Comparison of ENCODE assay signal across 36 cellular contexts in genomic region chr18:45142868-45143267, GRCh38.
"Had no signal": no experiment of that assay in that cellular context is flagged by ENCODE, and none has a peak within 500 bp of the region (broad histone marks: within the 10 kb centered on the region; RNA-seq: fewer than 3 reads in every experiment).

No MANE protein-coding gene starts in this region.

- H3K9me3 Mint-ChIP-seq: activated CD4-positive, alpha-beta memory T cell treated with anti-CD3 and anti-CD28 coated beads for 36 hours; activated CD4-positive, alpha-beta T cell treated with anti-CD3 and anti-CD28 coated beads, Interleukin-2, amount 10 ng/mL, durations not matched to agents 24 days and 14 days; activated CD8-positive, alpha-beta T cell treated with anti-CD3 and anti-CD28 coated beads for 36 hours; activated T-helper 1 cell treated with anti-CD3 and anti-CD28 coated beads, Interleukin-12 subunit alpha, Interleukin-12 subunit beta, Interleukin-2, Interleukin-4 antibody, amounts not matched to agents 30 ng/mL and 10 ng/mL and 1 ng/mL, durations not matched to agents 14 hours and 24 hours and 36 hours; activated T-helper 17 cell treated with anti-CD3 and anti-CD28 coated beads, Interleukin-2, amount 50 U/mL, for 72 hours; central memory CD8-positive, alpha-beta T cell; T-helper 1 cell treated with Interleukin-12 subunit alpha and Interleukin-12 subunit beta and Interleukin-4 antibody, amounts not matched to agents 30 μg/mL and 1 μg/mL, for 36 hours; T-helper 2 cell treated with Interferon-gamma antibody and Interleukin-4, amounts not matched to agents 5 μg/mL and 100 μg/mL, for 36 hours had no signal

- H3K9me3 ChIP-seq: ascending aorta had no signal

- H3K27ac Mint-ChIP-seq: activated B cell treated with CpG ODN at 0.5 μM for 24 hours; activated CD4-positive, alpha-beta memory T cell treated with anti-CD3 and anti-CD28 coated beads for 36 hours; activated CD4-positive, alpha-beta T cell treated with anti-CD3 and anti-CD28 coated beads, Interleukin-2, amount 10 ng/mL, durations not matched to agents 24 days and 14 days; activated CD8-positive, alpha-beta T cell treated with anti-CD3 and anti-CD28 coated beads for 36 hours; activated naive CD4-positive, alpha-beta T cell treated with anti-CD3 and anti-CD28 coated beads for 36 hours; activated naive CD4-positive, alpha-beta T cell treated with anti-CD3 and anti-CD28 coated beads, Interleukin-2, amount 50 U/mL, for 72 hours; activated naive CD8-positive, alpha-beta T cell treated with anti-CD3 and anti-CD28 coated beads for 36 hours; activated T-cell treated with anti-CD3 and anti-CD28 coated beads, Interleukin-2, amount 50 U/mL, for 72 hours; activated T-helper 1 cell treated with anti-CD3 and anti-CD28 coated beads, Interleukin-12 subunit alpha, Interleukin-12 subunit beta, Interleukin-2, Interleukin-4 antibody, amounts not matched to agents 30 ng/mL and 10 ng/mL and 1 ng/mL, durations not matched to agents 14 hours and 24 hours and 36 hours; activated T-helper 17 cell treated with anti-CD3 and anti-CD28 coated beads, Interleukin-2, amount 50 U/mL, for 72 hours; brain; T-helper 1 cell treated with Interleukin-12 subunit alpha and Interleukin-12 subunit beta and Interleukin-4 antibody, amounts not matched to agents 30 μg/mL and 1 μg/mL, for 36 hours; T-helper 2 cell treated with Interferon-gamma antibody and Interleukin-4, amounts not matched to agents 5 μg/mL and 100 μg/mL, for 36 hours had no signal

- H3K36me3 Mint-ChIP-seq: activated CD4-positive, alpha-beta memory T cell treated with anti-CD3 and anti-CD28 coated beads for 36 hours; activated naive CD4-positive, alpha-beta T cell treated with anti-CD3 and anti-CD28 coated beads, Interleukin-2, amount 50 U/mL, for 72 hours; activated naive CD8-positive, alpha-beta T cell treated with anti-CD3 and anti-CD28 coated beads for 36 hours had no signal

- ATAC-seq: activated CD8-positive, alpha-beta T cell treated with anti-CD3 and anti-CD28 coated beads for 36 hours; activated naive CD4-positive, alpha-beta T cell treated with anti-CD3 and anti-CD28 coated beads, Interleukin-2, amount 50 U/mL, for 72 hours; activated T-cell treated with anti-CD3 and anti-CD28 coated beads, Interleukin-2, amount 50 U/mL, for 4 hours; activated T-cell treated with anti-CD3 and anti-CD28 coated beads, Interleukin-2, amount 50 U/mL, for 72 hours; activated T-helper 17 cell treated with anti-CD3 and anti-CD28 coated beads, Interleukin-2, amount 50 U/mL, for 72 hours had no signal

- H3K4me1 Mint-ChIP-seq: activated CD4-positive, alpha-beta T cell treated with anti-CD3 and anti-CD28 coated beads, Interleukin-2, amount 10 ng/mL, durations not matched to agents 24 days and 14 days; activated naive CD8-positive, alpha-beta T cell treated with anti-CD3 and anti-CD28 coated beads for 36 hours; activated T-helper 17 cell treated with anti-CD3 and anti-CD28 coated beads, Interleukin-2, amount 50 U/mL, for 72 hours; brain had no signal

- H3K27ac ChIP-seq: adrenal gland, ascending aorta, cardiac muscle cell, VCaP had no signal

- H3K4me1 ChIP-seq: adrenal gland, ascending aorta had no signal

- DNase-seq: activated B cell treated with CpG ODN at 0.5 μM for 24 hours; activated CD4-positive, alpha-beta memory T cell treated with anti-CD3 and anti-CD28 coated beads for 36 hours; activated CD4-positive, alpha-beta T cell treated with anti-CD3 and anti-CD28 coated beads for 4 hours; activated CD4-positive, alpha-beta T cell treated with anti-CD3 and anti-CD28 coated beads, Interleukin-2, amount 10 ng/mL, durations not matched to agents 24 days and 14 days; activated CD4-positive, alpha-beta T cell treated with anti-CD3 and anti-CD28 coated beads, Interleukin-2, amount 50 U/mL, for 1 hour; activated CD4-positive, alpha-beta T cell treated with anti-CD3 and anti-CD28 coated beads, Interleukin-2, amount 50 U/mL, for 4 hours; activated CD4-positive, CD25-positive, alpha-beta regulatory T cell treated with anti-CD3 and anti-CD28 coated beads, Interleukin-2, amount 50 U/mL, for 72 hours; activated CD8-positive, alpha-beta memory T cell treated with anti-CD3 and anti-CD28 coated beads, Interleukin-2, amount 50 U/mL, for 4 hours; activated CD8-positive, alpha-beta T cell treated with anti-CD3 and anti-CD28 coated beads for 36 hours; activated effector memory CD4-positive, alpha-beta T cell treated with anti-CD3 and anti-CD28 coated beads, Interleukin-2, amount 50 U/mL, for 16 hours; activated gamma-delta T cell treated with Interleukin-2 at 50 U/mL for 16 hours; activated naive CD4-positive, alpha-beta T cell; activated naive CD4-positive, alpha-beta T cell treated with anti-CD3 and anti-CD28 coated beads for 36 hours; activated naive CD4-positive, alpha-beta T cell treated with anti-CD3 and anti-CD28 coated beads, Interleukin-2, amount 50 U/mL, for 16 hours; activated naive CD8-positive, alpha-beta T cell treated with anti-CD3 and anti-CD28 coated beads for 36 hours; activated T-cell treated with anti-CD3 and anti-CD28 coated beads for 4 hours; activated T-cell treated with anti-CD3 and anti-CD28 coated beads, Interleukin-2, amount 50 U/mL, for 1 hour; activated T-cell treated with anti-CD3 and anti-CD28 coated beads, Interleukin-2, amount 50 U/mL, for 4 hours; activated T-cell treated with anti-CD3 and anti-CD28 coated beads, Interleukin-2, amount 50 U/mL, for 72 hours; adrenal gland; amygdala; anterior cingulate cortex; cerebellar nuclear complex; T-helper 1 cell; T-helper 2 cell; T-helper 9 cell had no signal

- H3K36me3 ChIP-seq: adrenal gland, ascending aorta, cardiac muscle cell had no signal

- H3K27me3 ChIP-seq: adrenal gland, ascending aorta, cardiac muscle cell had no signal

- H3K27me3 Mint-ChIP-seq: activated B cell treated with CpG ODN at 0.5 μM for 24 hours; activated CD4-positive, alpha-beta memory T cell treated with anti-CD3 and anti-CD28 coated beads for 36 hours; activated CD4-positive, alpha-beta T cell treated with anti-CD3 and anti-CD28 coated beads, Interleukin-2, amount 10 ng/mL, durations not matched to agents 24 days and 14 days; brain had no signal

- H3K4me3 ChIP-seq: adrenal gland, ascending aorta, cardiac muscle cell had no signal

- H3K4me3 Mint-ChIP-seq: activated B cell treated with CpG ODN at 0.5 μM for 24 hours; activated CD4-positive, alpha-beta memory T cell treated with anti-CD3 and anti-CD28 coated beads for 36 hours; activated CD4-positive, alpha-beta T cell treated with anti-CD3 and anti-CD28 coated beads, Interleukin-2, amount 10 ng/mL, durations not matched to agents 24 days and 14 days; activated CD8-positive, alpha-beta T cell treated with anti-CD3 and anti-CD28 coated beads for 36 hours; activated naive CD4-positive, alpha-beta T cell treated with anti-CD3 and anti-CD28 coated beads for 36 hours; activated naive CD8-positive, alpha-beta T cell treated with anti-CD3 and anti-CD28 coated beads for 36 hours; activated T-cell treated with anti-CD3 and anti-CD28 coated beads, Interleukin-2, amount 50 U/mL, for 4 hours; activated T-cell treated with anti-CD3 and anti-CD28 coated beads, Interleukin-2, amount 50 U/mL, for 72 hours; activated T-helper 1 cell treated with anti-CD3 and anti-CD28 coated beads, Interleukin-12 subunit alpha, Interleukin-12 subunit beta, Interleukin-2, Interleukin-4 antibody, amounts not matched to agents 30 ng/mL and 10 ng/mL and 1 ng/mL, durations not matched to agents 14 hours and 24 hours and 36 hours; activated T-helper 17 cell treated with anti-CD3 and anti-CD28 coated beads, Interleukin-2, amount 50 U/mL, for 72 hours; brain; central memory CD8-positive, alpha-beta T cell; T-helper 1 cell treated with Interleukin-12 subunit alpha and Interleukin-12 subunit beta and Interleukin-4 antibody, amounts not matched to agents 30 μg/mL and 1 μg/mL, for 36 hours; T-helper 2 cell treated with Interferon-gamma antibody and Interleukin-4, amounts not matched to agents 5 μg/mL and 100 μg/mL, for 36 hours had no signal
